ENCODE assay signal across 1 cellular context in the genomic region with DNA sequence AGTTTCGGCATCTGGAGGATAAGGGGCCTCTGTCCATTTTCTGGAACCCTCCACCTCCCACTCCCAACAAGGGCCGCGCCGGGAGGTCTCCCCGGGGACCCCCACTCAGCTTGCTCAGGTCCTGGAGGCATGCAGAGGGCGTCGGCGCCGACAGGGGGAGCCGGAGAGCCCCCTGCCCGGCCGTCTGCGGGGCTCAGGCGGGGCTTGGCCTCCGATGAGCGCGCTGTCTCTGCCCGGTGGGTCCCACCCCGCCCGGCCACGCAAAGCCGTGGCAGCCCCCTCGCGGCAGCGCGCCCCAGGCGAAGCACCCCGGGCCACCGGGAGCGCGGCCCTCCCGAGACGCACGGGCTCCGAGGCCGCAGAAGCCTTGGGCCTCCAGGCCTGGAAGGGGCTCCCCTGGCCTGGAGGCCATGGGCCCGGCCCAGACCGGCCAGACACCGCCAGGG.
TF ChIP-seq lines count a peak whose summit lies in the region.

No MANE protein-coding gene starts in this region.

TF ChIP-seq in HEK293, 187 proteins besides CTCF, POLR2A, EP300 and RAD21 (continued from another document and continues in another):
- TF ChIP-seq PRDM6 (tag by site-specific recombination; IDR thresholded peaks at IDR 0.05) (no peak), ZNF18 (tag by site-specific recombination; IDR thresholded peaks at IDR 0.05) (no peak), ZNF776 (tag by site-specific recombination; IDR thresholded peaks at IDR 0.05; ENCODE audit: borderline replicate concordance) (no peak), ZBTB11 (tag by site-specific recombination; conservative IDR thresholded peaks at IDR 0.05; ENCODE audit: low read depth) (no peak), ZBTB8A (tag by site-specific recombination; IDR thresholded peaks at IDR 0.05) (no peak), ZBTB6 (tag by site-specific recombination; IDR thresholded peaks at IDR 0.05) (peak; percentile 31; the same call in 1 of the 2 replicates), ZBTB1 (tag by site-specific recombination; IDR thresholded peaks at IDR 0.05) (no peak), ZNF670 (tag by site-specific recombination; IDR thresholded peaks at IDR 0.05; ENCODE audit: low read depth) (no peak), KLF9 (tag by site-specific recombination; IDR thresholded peaks at IDR 0.05; ENCODE audit: low read depth) (no peak), ZFP69B (tag by site-specific recombination; IDR thresholded peaks at IDR 0.05) (peak; percentile 77), ZNF580 (tag by site-specific recombination; IDR thresholded peaks at IDR 0.05) (no peak), PBX3 (CRISPR knock-in tag; IDR thresholded peaks at IDR 0.05) (no peak), TSHZ1 (tag by site-specific recombination; IDR thresholded peaks at IDR 0.05; ENCODE audit: borderline replicate concordance) (no peak), ZNF529 (tag by site-specific recombination; IDR thresholded peaks at IDR 0.05; ENCODE audit: insufficient replicate concordance) (no peak), GLIS2 (tag by site-specific recombination; IDR thresholded peaks at IDR 0.05) (peak; percentile 91)
- TF ChIP-seq, protein P1, sequence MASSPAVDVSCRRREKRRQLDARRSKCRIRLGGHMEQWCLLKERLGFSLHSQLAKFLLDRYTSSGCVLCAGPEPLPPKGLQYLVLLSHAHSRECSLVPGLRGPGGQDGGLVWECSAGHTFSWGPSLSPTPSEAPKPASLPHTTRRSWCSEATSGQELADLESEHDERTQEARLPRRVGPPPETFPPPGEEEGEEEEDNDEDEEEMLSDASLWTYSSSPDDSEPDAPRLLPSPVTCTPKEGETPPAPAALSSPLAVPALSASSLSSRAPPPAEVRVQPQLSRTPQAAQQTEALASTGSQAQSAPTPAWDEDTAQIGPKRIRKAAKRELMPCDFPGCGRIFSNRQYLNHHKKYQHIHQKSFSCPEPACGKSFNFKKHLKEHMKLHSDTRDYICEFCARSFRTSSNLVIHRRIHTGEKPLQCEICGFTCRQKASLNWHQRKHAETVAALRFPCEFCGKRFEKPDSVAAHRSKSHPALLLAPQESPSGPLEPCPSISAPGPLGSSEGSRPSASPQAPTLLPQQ (tag by site-specific recombination; IDR thresholded peaks at IDR 0.05), result peak; percentile 98
- TF ChIP-seq, protein P2, sequence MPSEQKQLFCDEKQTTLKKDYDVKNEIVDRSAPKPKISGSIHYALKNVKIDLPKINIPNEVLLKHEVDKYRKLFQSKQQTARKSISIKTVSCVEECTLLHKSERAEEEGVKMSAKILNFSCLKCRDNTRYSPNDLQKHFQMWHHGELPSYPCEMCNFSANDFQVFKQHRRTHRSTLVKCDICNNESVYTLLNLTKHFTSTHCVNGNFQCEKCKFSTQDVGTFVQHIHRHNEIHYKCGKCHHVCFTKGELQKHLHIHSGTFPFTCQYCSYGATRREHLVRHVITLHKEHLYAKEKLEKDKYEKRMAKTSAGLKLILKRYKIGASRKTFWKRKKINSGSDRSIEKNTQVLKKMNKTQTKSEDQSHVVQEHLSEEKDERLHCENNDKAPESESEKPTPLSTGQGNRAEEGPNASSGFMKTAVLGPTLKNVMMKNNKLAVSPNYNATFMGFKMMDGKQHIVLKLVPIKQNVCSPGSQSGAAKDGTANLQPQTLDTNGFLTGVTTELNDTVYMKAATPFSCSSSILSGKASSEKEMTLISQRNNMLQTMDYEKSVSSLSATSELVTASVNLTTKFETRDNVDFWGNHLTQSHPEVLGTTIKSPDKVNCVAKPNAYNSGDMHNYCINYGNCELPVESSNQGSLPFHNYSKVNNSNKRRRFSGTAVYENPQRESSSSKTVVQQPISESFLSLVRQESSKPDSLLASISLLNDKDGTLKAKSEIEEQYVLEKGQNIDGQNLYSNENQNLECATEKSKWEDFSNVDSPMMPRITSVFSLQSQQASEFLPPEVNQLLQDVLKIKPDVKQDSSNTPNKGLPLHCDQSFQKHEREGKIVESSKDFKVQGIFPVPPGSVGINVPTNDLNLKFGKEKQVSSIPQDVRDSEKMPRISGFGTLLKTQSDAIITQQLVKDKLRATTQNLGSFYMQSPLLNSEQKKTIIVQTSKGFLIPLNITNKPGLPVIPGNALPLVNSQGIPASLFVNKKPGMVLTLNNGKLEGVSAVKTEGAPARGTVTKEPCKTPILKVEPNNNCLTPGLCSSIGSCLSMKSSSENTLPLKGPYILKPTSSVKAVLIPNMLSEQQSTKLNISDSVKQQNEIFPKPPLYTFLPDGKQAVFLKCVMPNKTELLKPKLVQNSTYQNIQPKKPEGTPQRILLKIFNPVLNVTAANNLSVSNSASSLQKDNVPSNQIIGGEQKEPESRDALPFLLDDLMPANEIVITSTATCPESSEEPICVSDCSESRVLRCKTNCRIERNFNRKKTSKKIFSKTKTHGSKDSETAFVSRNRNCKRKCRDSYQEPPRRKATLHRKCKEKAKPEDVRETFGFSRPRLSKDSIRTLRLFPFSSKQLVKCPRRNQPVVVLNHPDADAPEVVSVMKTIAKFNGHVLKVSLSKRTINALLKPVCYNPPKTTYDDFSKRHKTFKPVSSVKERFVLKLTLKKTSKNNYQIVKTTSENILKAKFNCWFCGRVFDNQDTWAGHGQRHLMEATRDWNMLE (tag by site-specific recombination; conservative IDR thresholded peaks at IDR 0.05; ENCODE audit: low read depth), result no peak
- TF ChIP-seq, protein P3, sequence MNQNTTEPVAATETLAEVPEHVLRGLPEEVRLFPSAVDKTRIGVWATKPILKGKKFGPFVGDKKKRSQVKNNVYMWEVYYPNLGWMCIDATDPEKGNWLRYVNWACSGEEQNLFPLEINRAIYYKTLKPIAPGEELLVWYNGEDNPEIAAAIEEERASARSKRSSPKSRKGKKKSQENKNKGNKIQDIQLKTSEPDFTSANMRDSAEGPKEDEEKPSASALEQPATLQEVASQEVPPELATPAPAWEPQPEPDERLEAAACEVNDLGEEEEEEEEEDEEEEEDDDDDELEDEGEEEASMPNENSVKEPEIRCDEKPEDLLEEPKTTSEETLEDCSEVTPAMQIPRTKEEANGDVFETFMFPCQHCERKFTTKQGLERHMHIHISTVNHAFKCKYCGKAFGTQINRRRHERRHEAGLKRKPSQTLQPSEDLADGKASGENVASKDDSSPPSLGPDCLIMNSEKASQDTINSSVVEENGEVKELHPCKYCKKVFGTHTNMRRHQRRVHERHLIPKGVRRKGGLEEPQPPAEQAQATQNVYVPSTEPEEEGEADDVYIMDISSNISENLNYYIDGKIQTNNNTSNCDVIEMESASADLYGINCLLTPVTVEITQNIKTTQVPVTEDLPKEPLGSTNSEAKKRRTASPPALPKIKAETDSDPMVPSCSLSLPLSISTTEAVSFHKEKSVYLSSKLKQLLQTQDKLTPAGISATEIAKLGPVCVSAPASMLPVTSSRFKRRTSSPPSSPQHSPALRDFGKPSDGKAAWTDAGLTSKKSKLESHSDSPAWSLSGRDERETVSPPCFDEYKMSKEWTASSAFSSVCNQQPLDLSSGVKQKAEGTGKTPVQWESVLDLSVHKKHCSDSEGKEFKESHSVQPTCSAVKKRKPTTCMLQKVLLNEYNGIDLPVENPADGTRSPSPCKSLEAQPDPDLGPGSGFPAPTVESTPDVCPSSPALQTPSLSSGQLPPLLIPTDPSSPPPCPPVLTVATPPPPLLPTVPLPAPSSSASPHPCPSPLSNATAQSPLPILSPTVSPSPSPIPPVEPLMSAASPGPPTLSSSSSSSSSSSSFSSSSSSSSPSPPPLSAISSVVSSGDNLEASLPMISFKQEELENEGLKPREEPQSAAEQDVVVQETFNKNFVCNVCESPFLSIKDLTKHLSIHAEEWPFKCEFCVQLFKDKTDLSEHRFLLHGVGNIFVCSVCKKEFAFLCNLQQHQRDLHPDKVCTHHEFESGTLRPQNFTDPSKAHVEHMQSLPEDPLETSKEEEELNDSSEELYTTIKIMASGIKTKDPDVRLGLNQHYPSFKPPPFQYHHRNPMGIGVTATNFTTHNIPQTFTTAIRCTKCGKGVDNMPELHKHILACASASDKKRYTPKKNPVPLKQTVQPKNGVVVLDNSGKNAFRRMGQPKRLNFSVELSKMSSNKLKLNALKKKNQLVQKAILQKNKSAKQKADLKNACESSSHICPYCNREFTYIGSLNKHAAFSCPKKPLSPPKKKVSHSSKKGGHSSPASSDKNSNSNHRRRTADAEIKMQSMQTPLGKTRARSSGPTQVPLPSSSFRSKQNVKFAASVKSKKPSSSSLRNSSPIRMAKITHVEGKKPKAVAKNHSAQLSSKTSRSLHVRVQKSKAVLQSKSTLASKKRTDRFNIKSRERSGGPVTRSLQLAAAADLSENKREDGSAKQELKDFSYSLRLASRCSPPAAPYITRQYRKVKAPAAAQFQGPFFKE (tag by site-specific recombination; IDR thresholded peaks at IDR 0.05; ENCODE audit: borderline replicate concordance), result no peak
